In the genomic region with DNA sequence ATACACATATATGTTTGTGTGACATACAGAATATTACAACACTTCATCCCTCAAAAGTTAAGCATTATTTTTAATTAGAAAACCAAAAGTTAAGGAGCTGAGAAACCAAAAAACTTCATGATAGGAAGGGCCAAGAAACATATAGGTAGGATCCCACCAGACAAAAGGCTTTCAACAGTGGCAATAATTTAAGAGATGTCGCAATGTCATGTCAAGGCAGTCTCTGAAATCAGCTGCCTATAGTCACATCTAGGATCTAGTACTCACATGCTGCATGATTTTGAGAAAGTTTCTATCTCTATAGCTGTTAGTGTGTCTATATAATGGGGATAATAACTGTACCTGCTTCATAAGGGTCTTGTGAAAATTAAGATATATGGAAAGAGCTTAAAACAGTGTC, we compare ENCODE assay signal across 22 cellular contexts.
DNase-seq lines count a peak whose midpoint lies in the region; FAIRE-seq and TF ChIP-seq lines count a peak whose summit lies in the region.
"Had no signal": no experiment of that assay in that cellular context is flagged by ENCODE, and none has a peak within 500 bp of the region (broad histone marks: within the 10 kb centered on the region; RNA-seq: fewer than 3 reads in every experiment).

No MANE protein-coding gene starts in this region.

- BruUV-seq in MCF 10A (replicated peaks; lab: Mats Ljungman, UMichigan): no TSS peak

- H3K4me3 Mint-ChIP-seq in MCF 10A (ENCODE audit: unreplicated experiment): no peak overlapping the region
- H3K4me3 Mint-ChIP-seq: CD8-positive, alpha-beta memory T cell had no signal

- H3K27me3 Mint-ChIP-seq in MCF 10A (ENCODE audit: insufficient read depth, unreplicated experiment): no peaks in the 10 kb centered on the region

- POLR2A ChIA-PET in MCF 10A (lab: Yijun Ruan, JAX): interaction anchor here (0.6 to 3.3 kb wide), 11 partner anchors 9 to 209 kb away, joined by 3 to 16 read pairs (median 4); partner anchors contain the start of gene AFG3L2

- no peaks in the 10 kb centered on the region for H3K36me3 ChIP-seq in breast epithelium

- CTCF ChIA-PET in MCF 10A (lab: Yijun Ruan, JAX): interaction anchor here (0.8 kb wide), 1 partner anchor 22 kb away, joined by 3 read pairs; no protein-coding TSS in a partner anchor

- H3K4me3 ChIP-seq in breast epithelium: no peak overlapping the region
- no peak overlapping the region for H3K4me3 ChIP-seq in NB4 (ENCODE audit: low read depth, low read length)

- TF ChIP-seq CTCF in MCF 10A (IDR thresholded peaks at IDR 0.05; ENCODE audit: unreplicated experiment): no peak
- no peak for TF ChIP-seq CTCF in breast epithelium (IDR thresholded peaks at IDR 0.05)
- TF ChIP-seq CTCF in NB4 (IDR thresholded peaks at IDR 0.05; ENCODE audit: low read depth, low read length): no peak
- TF ChIP-seq CTCF in GM13977 (IDR thresholded peaks at IDR 0.05; ENCODE audit: extremely low read depth, insufficient read depth, missing control alignments): no peak

- TF ChIP-seq POLR2A in breast epithelium (IDR thresholded peaks at IDR 0.05) (no peak), NB4 (IDR thresholded peaks at IDR 0.05; ENCODE audit: extremely low read depth, insufficient read length) (no peak)

- H3K4me1 Mint-ChIP-seq in MCF 10A (ENCODE audit: insufficient read depth, unreplicated experiment): peaks cover 22% of the 10 kb centered on the region
- H3K4me1 Mint-ChIP-seq: CD8-positive, alpha-beta memory T cell had no signal

- H3K27me3 ChIP-seq in breast epithelium: no peaks in the 10 kb centered on the region

- no peaks in the 10 kb centered on the region for H3K9me3 Mint-ChIP-seq in MCF 10A (ENCODE audit: unreplicated experiment)
- H3K9me3 Mint-ChIP-seq: CD8-positive, alpha-beta memory T cell had no signal

- intact Hi-C loops in MCF 10A (cut with micrococcal nuclease) (no loop called here), breast epithelium (cut with DNase I; ENCODE audit: low total_unique reads) (no loop called here)

- H3K27ac Mint-ChIP-seq in MCF 10A (ENCODE audit: low read depth, unreplicated experiment): no peak overlapping the region
- H3K27ac Mint-ChIP-seq: CD8-positive, alpha-beta memory T cell had no signal

- no peak for FAIRE-seq in GM19239 (lab: Jason Lieb, UNC)
- FAIRE-seq: G401.6, GM12892, GM18507 had no signal

- H3K9me3 ChIP-seq in breast epithelium: no peaks in the 10 kb centered on the region

- peaks cover 6% of the 10 kb centered on the region for H3K36me3 Mint-ChIP-seq in MCF 10A (ENCODE audit: insufficient read depth, unreplicated experiment)

- in situ Hi-C loops in GM13977 (cut with MboI; ENCODE audit: low pct_unique_long_range_greater_than_20kb, low sequenced_read_pairs, unreplicated experiment): no loop called here

- no peak overlapping the region for H3K27ac ChIP-seq in breast epithelium
- H3K27ac ChIP-seq: C4-2B had no signal

- DNase-seq in MCF 10A (ENCODE audit: unreplicated experiment): peak; percentile 19
- no peak for DNase-seq in breast epithelium (ENCODE audit: low spot score in 2 of 2)
- peak; percentile 44 for DNase-seq in NB4 (ENCODE audit: low read depth)
- peak; percentile 35 for DNase-seq in amniotic epithelial cell (ENCODE audit: low read depth)
- DNase-seq in GM19239 (ENCODE audit: insufficient read length, low spot score): no peak
- no peak for DNase-seq in NCI-H82 (lab: John Stamatoyannopoulos, UW)
- no peak for DNase-seq in GM13977 (ENCODE audit: low spot score)
- DNase-seq: 8988T; Calu3; CD8-positive, alpha-beta memory T cell; DMS153; KBM-7; NCI-H1048; NCI-H1417 treated with DMSO at 0.1 percent for 48 hours; NCI-H1930; NCI-H2227 treated with DMSO at 0.1 percent for 48 hours; NCI-H510A; Right ventricle myocardium superior had no signal

- no peaks in the 10 kb centered on the region for H3K4me1 ChIP-seq in breast epithelium

Comparison
In these comparisons a context has a peak if more than half of its experiments do, and no peak if none do; other contexts are left out.
1. DNase-seq: peak in MCF 10A (single experiment), NB4 (single experiment) and amniotic epithelial cell (single experiment); none in breast epithelium (0 of 2), GM19239 (single experiment), NCI-H82 (single experiment) and GM13977 (single experiment).